Comparison of ENCODE assay signal across 25 cellular contexts in genomic region chr3:95172144-95172543, GRCh38.
"Had no signal": no experiment of that assay in that cellular context is flagged by ENCODE, and none has a peak within 500 bp of the region (broad histone marks: within the 10 kb centered on the region; RNA-seq: fewer than 3 reads in every experiment).

No MANE protein-coding gene starts in this region.

- H3K4me3 Mint-ChIP-seq: natural killer cell treated with Interleukin-12 subunit alpha and Interleukin-12 subunit beta and Interleukin-15 and Interleukin-18, amount 100 ng/mL, for 72 hours had no signal

- H3K9me3 ChIP-seq: gastrocnemius medialis, sigmoid colon, stomach, thoracic aorta, transverse colon had no signal

- FAIRE-seq: endometrium had no signal

- H3K36me3 ChIP-seq: esophagus muscularis mucosa, gastrocnemius medialis, left ventricle myocardium inferior, sigmoid colon, stomach, thoracic aorta, transverse colon had no signal

- H3K4me3 ChIP-seq: dorsolateral prefrontal cortex, esophagus muscularis mucosa, gastrocnemius medialis, left ventricle myocardium inferior, lung, psoas muscle, sigmoid colon, skin epidermis, stomach, thoracic aorta, transverse colon had no signal

- H3K27me3 Mint-ChIP-seq: natural killer cell treated with Interleukin-12 subunit alpha and Interleukin-12 subunit beta and Interleukin-15 and Interleukin-18, amount 100 ng/mL, for 72 hours had no signal

- H2AFZ ChIP-seq: parathyroid adenoma had no signal

- H3K36me3 Mint-ChIP-seq: natural killer cell treated with Interleukin-12 subunit alpha and Interleukin-12 subunit beta and Interleukin-15 and Interleukin-18, amount 100 ng/mL, for 72 hours had no signal

- ATAC-seq: gastrocnemius medialis; left cardiac atrium; natural killer cell treated with Interleukin-12 subunit alpha and Interleukin-12 subunit beta and Interleukin-15 and Interleukin-18, amount 100 ng/mL, for 72 hours; psoas muscle had no signal

- H3K9ac ChIP-seq: parathyroid adenoma had no signal

- DNase-seq: cortex of kidney; effector CD8-positive, alpha-beta T cell; gastrocnemius medialis; glutamatergic neuron; islet precursor cell; left cardiac atrium; left ventricle myocardium inferior; mesenchymal stem cell; midbrain; occipital lobe; psoas muscle; sigmoid colon; stimulated activated CD4-positive, alpha-beta T cell treated with anti-CD3 and anti-CD28 coated beads, Interleukin-2, amount 100 ng/mL, for 24 hours; stimulated activated CD4-positive, alpha-beta T cell treated with anti-CD3 and anti-CD28 coated beads, Interleukin-4, amount 100 ng/mL, for 4 hours; stimulated activated naive CD4-positive, alpha-beta T cell; stomach; transverse colon had no signal

- H3K27me3 ChIP-seq: dorsolateral prefrontal cortex, esophagus muscularis mucosa, gastrocnemius medialis, sigmoid colon, stomach, transverse colon had no signal

- H3K27ac ChIP-seq: dorsolateral prefrontal cortex, esophagus muscularis mucosa, gastrocnemius medialis, left ventricle myocardium inferior, parathyroid adenoma, psoas muscle, sigmoid colon, skin epidermis, stomach, thoracic aorta, transverse colon had no signal

- H3K27ac Mint-ChIP-seq: natural killer cell treated with Interleukin-12 subunit alpha and Interleukin-12 subunit beta and Interleukin-15 and Interleukin-18, amount 100 ng/mL, for 72 hours had no signal

- H3K4me1 ChIP-seq: esophagus muscularis mucosa, gastrocnemius medialis, left ventricle myocardium inferior, parathyroid adenoma, psoas muscle, sigmoid colon, stomach, transverse colon had no signal

- H3K79me2 ChIP-seq: parathyroid adenoma had no signal
